In genomic region chr15:26443321-26443720, GRCh38 we compare ENCODE assay signal across 17 cellular contexts.
DNase-seq lines count a peak whose midpoint lies in the region; ATAC-seq, FAIRE-seq and TF ChIP-seq lines count a peak whose summit lies in the region.
"Had no signal": no experiment of that assay in that cellular context is flagged by ENCODE, and none has a peak within 500 bp of the region (broad histone marks: within the 10 kb centered on the region; RNA-seq: fewer than 3 reads in every experiment).

No MANE protein-coding gene starts in this region.

- no peak overlapping the region for H2BK5ac ChIP-seq in trophoblast cell (ENCODE audit: low read depth, low read length, poor library complexity)

- no peak overlapping the region for H4K91ac ChIP-seq in trophoblast cell (ENCODE audit: low read depth, low read length)

- H4K8ac ChIP-seq in trophoblast cell (ENCODE audit: low read depth, low read length): no peak overlapping the region

- CTCF ChIA-PET in HepG2 (lab: Yijun Ruan, JAX; ENCODE audit: low intra/inter-chr PET ratio, low total read pairs): no interaction called here

- no peaks in the 10 kb centered on the region for H3K36me3 Mint-ChIP-seq in T-helper 17 cell (ENCODE audit: low read depth)
- H3K36me3 Mint-ChIP-seq: CD8-positive, alpha-beta memory T cell had no signal

- H3K9ac ChIP-seq in HepG2 (ENCODE audit: insufficient read depth, low read depth, low read length) (no peak overlapping the region), trophoblast cell (ENCODE audit: low read length) (no peak overlapping the region)
- H3K9ac ChIP-seq: BLaER1 had no signal

- BruUV-seq in HepG2 (replicated peaks; lab: Mats Ljungman, UMichigan): no TSS peak

- no peaks in the 10 kb centered on the region for H3K27me3 ChIP-seq in HepG2 (ENCODE audit: control insufficient read depth in 1 of 2, insufficient read depth in 2 of 2, low read length in 2 of 2)
- H3K27me3 ChIP-seq in right lobe of liver: no peaks in the 10 kb centered on the region
- no peaks in the 10 kb centered on the region for H3K27me3 ChIP-seq in left ventricle myocardium inferior (ENCODE audit: low read depth)
- no peaks in the 10 kb centered on the region for H3K27me3 ChIP-seq in trophoblast cell (ENCODE audit: insufficient read depth, low read length)
- H3K27me3 ChIP-seq: BLaER1 had no signal

- no peaks in the 10 kb centered on the region for H4K20me1 ChIP-seq in HepG2 (ENCODE audit: insufficient read depth, low read length)
- H4K20me1 ChIP-seq: BLaER1 had no signal

- POLR2A ChIA-PET in HepG2 (lab: Yijun Ruan, JAX): no interaction called here

- no peak overlapping the region for H2AK5ac ChIP-seq in trophoblast cell (ENCODE audit: low read length)

- no peak overlapping the region for H3K18ac ChIP-seq in trophoblast cell (ENCODE audit: low read length)

- ATAC-seq in HepG2 (no peak), right lobe of liver (no peak), T-helper 17 cell (no peak), HG02938 (IDR thresholded peaks at IDR 0.05; ENCODE audit: unreplicated experiment) (no peak)

- WGBS in HepG2 (ENCODE audit: low lambda C conversion rate): no CpG with 5 or more reads among the region's 4 CpGs
- WGBS in right lobe of liver (ENCODE audit: insufficient coverage, low coverage, low lambda C conversion rate, missing lambda C conversion rate): 47% methylated on average over 3 of the region's 4 CpGs
- WGBS in trophoblast cell (ENCODE audit: extremely low coverage, insufficient coverage, insufficient read length): no CpG with 5 or more reads among the region's 4 CpGs

- no peak for TF ChIP-seq RAD21 in HepG2 (CRISPR knock-in tag; IDR thresholded peaks at IDR 0.05)

- no peak overlapping the region for H3K23ac ChIP-seq in trophoblast cell (ENCODE audit: low read length)

- no peaks in the 10 kb centered on the region for H3K27me3 Mint-ChIP-seq in T-helper 17 cell
- H3K27me3 Mint-ChIP-seq: CD8-positive, alpha-beta memory T cell had no signal

- H3K27ac Mint-ChIP-seq in T-helper 17 cell: no peak overlapping the region
- H3K27ac Mint-ChIP-seq: CD8-positive, alpha-beta memory T cell had no signal

- H3K27ac ChIP-seq in HepG2 (ENCODE audit: extremely low read length, insufficient read depth, low read length) (no peak overlapping the region), right lobe of liver (no peak overlapping the region), left ventricle myocardium inferior (replicated peaks) (peak overlapping the region; percentile 75), trophoblast cell (ENCODE audit: low read depth, low read length) (no peak overlapping the region)
- H3K27ac ChIP-seq: BLaER1, HL-60 had no signal

- no peak for TF ChIP-seq CTCF in HepG2 (CRISPR knock-in tag; IDR thresholded peaks at IDR 0.05)
- TF ChIP-seq CTCF in right lobe of liver (IDR thresholded peaks at IDR 0.05): no peak
- no peak for TF ChIP-seq CTCF in left ventricle myocardium inferior (IDR thresholded peaks at IDR 0.05; ENCODE audit: borderline replicate concordance)

- no peak for FAIRE-seq in HepG2 (lab: Jason Lieb, UNC)
- FAIRE-seq: GM18507, H54 had no signal

- H2BK120ac ChIP-seq in trophoblast cell (ENCODE audit: insufficient read depth, low read length, poor library complexity): peak overlapping the region; percentile 18

- no peak overlapping the region for H3K4ac ChIP-seq in trophoblast cell (ENCODE audit: low read depth, low read length)

- in situ Hi-C loops in HepG2 (cut with HindIII; ENCODE audit: extremely low pct_ligation_motif_present, low pct_unique_long_range_greater_than_20kb): no loop called here

- TF ChIP-seq EP300 in HepG2 (IDR thresholded peaks at IDR 0.05; ENCODE audit: low read depth in 2 of 2, low read length in 2 of 2): no peak
- TF ChIP-seq EP300 in HepG2 (CRISPR knock-in tag; IDR thresholded peaks at IDR 0.05; ENCODE audit: borderline replicate concordance): no peak

- H3K79me2 ChIP-seq in HepG2 (ENCODE audit: insufficient read depth, low read length) (no peaks in the 10 kb centered on the region), trophoblast cell (ENCODE audit: control insufficient read depth, insufficient read depth, low read length, poor library complexity) (no peaks in the 10 kb centered on the region)

- no peak overlapping the region for H3K4me3 Mint-ChIP-seq in T-helper 17 cell
- H3K4me3 Mint-ChIP-seq: CD8-positive, alpha-beta memory T cell had no signal

- peak overlapping the region; percentile 23 for H2BK12ac ChIP-seq in trophoblast cell (ENCODE audit: low read length)

- intact Hi-C loops in HepG2 (cut with micrococcal nuclease; ENCODE audit: unreplicated experiment): no loop called here
- intact Hi-C loops in right lobe of liver (cut with DNase I): no loop called here
- intact Hi-C loops in left ventricle myocardium inferior (cut with micrococcal nuclease): no loop called here

- no peak overlapping the region for H4K12ac ChIP-seq in trophoblast cell (ENCODE audit: low read depth, low read length)

- H3K4me2 ChIP-seq in HepG2 (ENCODE audit: low read depth, low read length) (no peak overlapping the region), trophoblast cell (ENCODE audit: low read length) (no peak overlapping the region)
- H3K4me2 ChIP-seq: BLaER1 had no signal

- H3K4me1 Mint-ChIP-seq in T-helper 17 cell: no peaks in the 10 kb centered on the region
- H3K4me1 Mint-ChIP-seq: CD8-positive, alpha-beta memory T cell had no signal

- H2AFZ ChIP-seq in HepG2 (ENCODE audit: low read length) (no peak overlapping the region), trophoblast cell (ENCODE audit: insufficient read depth, low read length, poor library complexity) (no peak overlapping the region)

- H3K4me1 ChIP-seq in HepG2 (ENCODE audit: insufficient read depth, low read length) (no peaks in the 10 kb centered on the region), right lobe of liver (no peaks in the 10 kb centered on the region), left ventricle myocardium inferior (peaks cover 38% of the 10 kb centered on the region), trophoblast cell (ENCODE audit: control insufficient read depth in 1 of 2, insufficient read depth in 2 of 2, low read length in 2 of 2) (peaks cover 0 to 4% of the 10 kb centered on the region in 2 experiments)
- H3K4me1 ChIP-seq: Caco-2 had no signal

- peaks cover 94% of the 10 kb centered on the region for H3K9me3 ChIP-seq in HepG2 (ENCODE audit: low read length)
- H3K9me3 ChIP-seq in right lobe of liver: no peaks in the 10 kb centered on the region
- no peaks in the 10 kb centered on the region for H3K9me3 ChIP-seq in left ventricle myocardium inferior (replicated peaks)
- H3K9me3 ChIP-seq in trophoblast cell (ENCODE audit: insufficient read depth, low read depth, low read length): no peaks in the 10 kb centered on the region
- H3K9me3 ChIP-seq in T-helper 17 cell (ENCODE audit: control insufficient read depth, low read length, poor library complexity, severe bottlenecking): no peaks in the 10 kb centered on the region
- H3K9me3 ChIP-seq: BLaER1 had no signal

- peaks cover 3% of the 10 kb centered on the region for H3K79me1 ChIP-seq in trophoblast cell (ENCODE audit: low read length)

- H3K4me3 ChIP-seq in HepG2 (replicated peaks in 1 of 3; ENCODE audit: insufficient read depth in 1 of 3, low read depth in 2 of 3, low read length in 3 of 3): no peak overlapping the region
- H3K4me3 ChIP-seq in right lobe of liver: no peak overlapping the region
- no peak overlapping the region for H3K4me3 ChIP-seq in left ventricle myocardium inferior
- no peak overlapping the region for H3K4me3 ChIP-seq in trophoblast cell (ENCODE audit: low read depth, low read length)
- H3K4me3 ChIP-seq: BLaER1 had no signal

- H3K36me3 ChIP-seq in HepG2 (replicated peaks in 1 of 2; ENCODE audit: control insufficient read depth in 1 of 2, insufficient read depth in 2 of 2, low read length in 2 of 2) (no peaks in the 10 kb centered on the region), right lobe of liver (no peaks in the 10 kb centered on the region), left ventricle myocardium inferior (no peaks in the 10 kb centered on the region), trophoblast cell (ENCODE audit: control insufficient read depth in 1 of 2, insufficient read depth in 2 of 2, low read length in 2 of 2) (no peaks in the 10 kb centered on the region)
- H3K36me3 ChIP-seq: BLaER1 had no signal

- no peak for TF ChIP-seq POLR2A in HepG2 (IDR thresholded peaks at IDR 0.05; ENCODE audit: insufficient read depth in 1 of 2, low read depth in 2 of 2, low read length in 2 of 2)
- no peak for TF ChIP-seq POLR2A in right lobe of liver (IDR thresholded peaks at IDR 0.05)

- no peak overlapping the region for H3K14ac ChIP-seq in trophoblast cell (ENCODE audit: low read length)

- DNase-seq in HepG2 (ENCODE audit: low spot score) (no peak), right lobe of liver (no peak), left ventricle myocardium inferior (peak; percentile 51), trophoblast cell (no peak), NCI-H146 treated with DMSO at 0.1 percent for 48 hours (lab: John Stamatoyannopoulos, UW; ENCODE audit: unreplicated experiment) (no peak), T-helper 17 cell (no peak)
- DNase-seq: 8988T; AML-193; Caco-2; CD8-positive, alpha-beta memory T cell; IMR-90; KBM-7 had no signal

TF ChIP-seq in HepG2, 621 proteins besides CTCF, POLR2A, EP300 and RAD21 (continues in another document):
- no peak for TF ChIP-seq ZNF737 (CRISPR knock-in tag; IDR thresholded peaks at IDR 0.05; ENCODE audit: borderline replicate concordance)
- TF ChIP-seq RBAK (CRISPR knock-in tag; IDR thresholded peaks at IDR 0.05): no peak
- TF ChIP-seq KLF9 (CRISPR knock-in tag; IDR thresholded peaks at IDR 0.05; ENCODE audit: low read depth): no peak
- TF ChIP-seq CREB1 (IDR thresholded peaks at IDR 0.05): peak; percentile 43; the same call in 1 of the 2 replicates
- TF ChIP-seq CREB1 (CRISPR knock-in tag; IDR thresholded peaks at IDR 0.05): no peak
- TF ChIP-seq DZIP1 (CRISPR knock-in tag; IDR thresholded peaks at IDR 0.05): no peak
